In the genomic region with DNA sequence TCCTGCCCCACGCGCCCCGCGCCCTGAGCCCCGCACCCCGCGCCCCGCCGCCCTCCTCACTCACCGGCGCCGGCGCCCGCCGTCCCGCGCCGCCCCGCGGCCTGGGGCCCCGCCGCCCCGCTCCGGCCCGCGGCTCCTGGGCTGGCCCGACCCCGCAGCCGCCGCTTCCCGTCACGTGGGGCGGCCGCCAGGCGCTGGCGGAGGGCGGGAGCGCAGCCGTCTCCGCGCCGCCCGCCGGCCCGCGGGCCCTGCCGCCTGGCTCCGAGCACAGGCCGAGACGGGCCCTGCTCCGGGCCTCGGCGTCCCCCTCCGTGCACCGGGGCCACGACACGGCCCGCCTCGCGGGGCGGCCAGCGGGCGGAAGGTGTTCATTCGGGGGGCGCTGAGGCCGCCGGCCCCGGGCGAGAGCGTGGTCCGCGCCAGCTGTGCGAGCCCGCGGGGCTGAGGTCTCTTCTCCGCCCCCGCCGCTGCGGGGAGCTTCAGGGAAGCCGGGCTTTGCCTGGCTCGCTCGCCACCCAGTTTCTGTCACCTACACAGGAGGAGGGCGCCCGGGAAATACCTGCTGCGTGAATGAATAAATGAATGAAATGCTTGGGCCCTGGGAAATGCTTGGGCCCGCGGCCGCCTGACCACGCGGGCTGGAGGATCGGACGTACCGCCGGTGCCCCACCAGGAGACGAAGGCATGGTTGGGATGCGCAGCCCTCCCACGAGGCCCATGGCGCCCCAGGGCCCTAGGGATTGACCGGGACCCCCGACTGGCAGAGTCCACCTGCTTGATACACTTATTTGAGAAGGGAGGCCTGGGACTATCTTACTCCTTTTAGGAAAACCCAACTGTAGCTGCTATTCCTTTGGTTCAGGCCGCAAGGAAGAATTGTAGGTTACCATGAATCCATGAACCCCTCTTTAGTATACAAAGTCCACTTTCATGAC, we compare ENCODE assay signal across 8 cellular contexts. TPM values are rescaled to one million over a fixed set of nuclear protein-coding genes. Genes with fewer than 3 reads are reported as not detected.
DNase-seq lines count a peak whose midpoint lies in the region; ATAC-seq, FAIRE-seq and TF ChIP-seq lines count a peak whose summit lies in the region.

A gene with protein sequence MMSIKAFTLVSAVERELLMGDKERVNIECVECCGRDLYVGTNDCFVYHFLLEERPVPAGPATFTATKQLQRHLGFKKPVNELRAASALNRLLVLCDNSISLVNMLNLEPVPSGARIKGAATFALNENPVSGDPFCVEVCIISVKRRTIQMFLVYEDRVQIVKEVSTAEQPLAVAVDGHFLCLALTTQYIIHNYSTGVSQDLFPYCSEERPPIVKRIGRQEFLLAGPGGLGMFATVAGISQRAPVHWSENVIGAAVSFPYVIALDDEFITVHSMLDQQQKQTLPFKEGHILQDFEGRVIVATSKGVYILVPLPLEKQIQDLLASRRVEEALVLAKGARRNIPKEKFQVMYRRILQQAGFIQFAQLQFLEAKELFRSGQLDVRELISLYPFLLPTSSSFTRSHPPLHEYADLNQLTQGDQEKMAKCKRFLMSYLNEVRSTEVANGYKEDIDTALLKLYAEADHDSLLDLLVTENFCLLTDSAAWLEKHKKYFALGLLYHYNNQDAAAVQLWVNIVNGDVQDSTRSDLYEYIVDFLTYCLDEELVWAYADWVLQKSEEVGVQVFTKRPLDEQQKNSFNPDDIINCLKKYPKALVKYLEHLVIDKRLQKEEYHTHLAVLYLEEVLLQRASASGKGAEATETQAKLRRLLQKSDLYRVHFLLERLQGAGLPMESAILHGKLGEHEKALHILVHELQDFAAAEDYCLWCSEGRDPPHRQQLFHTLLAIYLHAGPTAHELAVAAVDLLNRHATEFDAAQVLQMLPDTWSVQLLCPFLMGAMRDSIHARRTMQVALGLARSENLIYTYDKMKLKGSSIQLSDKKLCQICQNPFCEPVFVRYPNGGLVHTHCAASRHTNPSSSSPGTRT (minus strand): TSS at position 175 of the 935 bp plus-strand sequence. CDS start 21,434 bp downstream, outside the sequence.

- H3K4me1 ChIP-seq in K562 (replicated peaks in 1 of 2; ENCODE audit: control insufficient read depth in 2 of 2, insufficient read depth in 2 of 2, low read length in 2 of 2): peaks cover 17 to 38% of the 10 kb centered on the region in 2 experiments
- H3K4me1 ChIP-seq in iPS-18a (ENCODE audit: control insufficient read depth, low read depth, low read length): peaks cover 22% of the 10 kb centered on the region

- H3K9ac ChIP-seq in K562 (ENCODE audit: insufficient read depth in 1 of 2, low read depth in 2 of 2, low read length in 2 of 2) (peak within 1 kb of the TSS; percentile 88 to 96), iPS-18a (ENCODE audit: low read length) (peak within 1 kb of the TSS; percentile 78)

- peak; percentile 65 for TF ChIP-seq POLR2A in K562 (conservative IDR thresholded peaks at IDR 0.05)

- H3K27ac ChIP-seq in KOPT-K1 (ENCODE audit: low read depth, low read length, poor library complexity, severe bottlenecking) (peak within 1 kb of the TSS; percentile 89), K562 (ENCODE audit: extremely low read depth, low read depth, low read length) (peak within 1 kb of the TSS; percentile 92), iPS-18a (ENCODE audit: low read length) (no peak within 1 kb of the TSS)

- H3K36me3 ChIP-seq in KOPT-K1 (ENCODE audit: insufficient read depth, low read length): peaks cover 15% of the 10 kb centered on the region; the same call in 1 of the 2 replicates
- H3K36me3 ChIP-seq in K562 (ENCODE audit: control insufficient read depth, insufficient read depth, low read length): peaks cover 18% of the 10 kb centered on the region; the same call in 2 of the 3 replicates
- H3K36me3 ChIP-seq in iPS-18a (ENCODE audit: control insufficient read depth, low read depth, low read length): peaks cover 7% of the 10 kb centered on the region

- DNase-seq in GM10248 (ENCODE audit: extremely low spot score) (peak; percentile 80), T-helper 22 cell (ENCODE audit: low read depth) (peak; percentile 53), K562 (ENCODE audit: extremely low read depth in 1 of 4, low spot score in 3 of 4) (peak; percentile 67 to 81 (median 80)), skeletal muscle cell (ENCODE audit: low read depth) (no peak), DMS114 treated with DMSO at 0.1 percent for 48 hours (lab: John Stamatoyannopoulos, UW; ENCODE audit: unreplicated experiment) (no peak)

- CTCF ChIA-PET in GM10248 (lab: Yijun Ruan, JAX) (interaction anchor here (0.7 to 1.4 kb wide), 6 partner anchors 8 to 42 kb away, joined by 3 to 7 read pairs (median 4); no protein-coding TSS in a partner anchor), K562 (lab: Yijun Ruan, JAX; ENCODE audit: low intra/inter-chr PET ratio) (no interaction called here)

- no peaks in the 10 kb centered on the region for H4K20me1 ChIP-seq in K562 (replicated peaks; ENCODE audit: control insufficient read depth, insufficient read depth, low read length)

- peak within 1 kb of the TSS; percentile 100 for H3K4me2 ChIP-seq in K562 (ENCODE audit: insufficient read depth, low read length)

- no peak for TF ChIP-seq CTCF in GM10248 (IDR thresholded peaks at IDR 0.05; ENCODE audit: control extremely low read depth, extremely low read depth, low read depth, missing control alignments)
- TF ChIP-seq CTCF in K562 (IDR thresholded peaks at IDR 0.05 in 2 of 3, conservative IDR thresholded peaks at IDR 0.05 in 1 of 3; ENCODE audit: insufficient read depth in 2 of 3, low read depth in 1 of 3, low read length in 3 of 3): no peak

- TF ChIP-seq RAD21 in K562 (CRISPR knock-in tag; conservative IDR thresholded peaks at IDR 0.05 in 1 of 2, IDR thresholded peaks at IDR 0.05 in 1 of 2): no peak

- WGBS in K562 (ENCODE audit: insufficient coverage, low coverage, missing lambda C conversion rate): 2% methylated on average over 59 of the region's 101 CpGs

- intact Hi-C loops in K562 (cut with micrococcal nuclease): no loop called here

- POLR2A ChIA-PET in GM10248 (lab: Yijun Ruan, JAX) (interaction anchor here (0.7 to 1.6 kb wide), 2 partner anchors 14 to 894 kb away, joined by 5 read pairs; no protein-coding TSS in a partner anchor), K562 (lab: Yijun Ruan, JAX) (interaction anchor here (0.7 to 3.5 kb wide), 10 partner anchors 7 to 898 kb away, joined by 3 to 20 read pairs (median 4); partner anchors contain the start of gene C2orf49)

- H3K4me3 ChIP-seq in K562 (peak within 1 kb of the TSS; percentile 59), iPS-18a (ENCODE audit: low read length) (peak within 1 kb of the TSS; percentile 65), skeletal muscle cell (ENCODE audit: low read depth, low read length) (peak within 1 kb of the TSS; percentile 56)

- ATAC-seq in GM21825 (IDR thresholded peaks at IDR 0.05; ENCODE audit: unreplicated experiment) (peak; percentile 76), K562 (peak; percentile 78)

- TSS peak; percentile 87 for BruUV-seq in K562 (replicated peaks; lab: Mats Ljungman, UMichigan)

- H3K9me3 ChIP-seq in KOPT-K1 (ENCODE audit: insufficient read depth, low read length, poor library complexity, severe bottlenecking) (no peaks in the 10 kb centered on the region), K562 (replicated peaks; ENCODE audit: control insufficient read depth, insufficient read depth, low read depth, low read length) (no peaks in the 10 kb centered on the region), iPS-18a (ENCODE audit: control insufficient read depth, low read depth, low read length) (no peaks in the 10 kb centered on the region)

- peaks cover 3% of the 10 kb centered on the region for H3K9me1 ChIP-seq in K562 (ENCODE audit: control insufficient read depth, insufficient read depth, low read length)

- H2AFZ ChIP-seq in K562 (ENCODE audit: low read depth, low read length): peak within 1 kb of the TSS; percentile 91

- no peak for FAIRE-seq in K562 (lab: Jason Lieb, UNC)

- TF ChIP-seq EP300 in K562 (IDR thresholded peaks at IDR 0.05; ENCODE audit: low read length): no peak

- in situ Hi-C loops in K562 (cut with MboI): no loop called here

- H3K27me3 ChIP-seq in K562 (ENCODE audit: control insufficient read depth in 2 of 2, insufficient read depth in 2 of 2, low read length in 2 of 2) (no peaks in the 10 kb centered on the region), iPS-18a (ENCODE audit: control insufficient read depth, insufficient read depth, low read length) (no peaks in the 10 kb centered on the region)

- peaks cover 55% of the 10 kb centered on the region for H3K79me2 ChIP-seq in K562 (ENCODE audit: control insufficient read depth, insufficient read depth, low read length)

TF ChIP-seq in K562, 482 proteins besides CTCF, POLR2A, EP300 and RAD21 (continues in another document):
- TF ChIP-seq FOXM1 (IDR thresholded peaks at IDR 0.05; ENCODE audit: low read depth) (no peak), FOXM1 (CRISPR knock-in tag; IDR thresholded peaks at IDR 0.05; ENCODE audit: low read depth) (no peak), ZSCAN29 (IDR thresholded peaks at IDR 0.05) (no peak), IRF1 (CRISPR knock-in tag; IDR thresholded peaks at IDR 0.05; ENCODE audit: borderline replicate concordance) (no peak), NR3C1 (CRISPR knock-in tag; IDR thresholded peaks at IDR 0.05) (0 out of 2 replicates have a peak, but pooled peaks have one; percentile 60)

RNA-seq across cellular contexts. Expression of the gene that starts here (rescaled TPM):
- 12.6 and 19.3 TPM in 2 replicates for total RNA-seq in K562 (2011; cell fraction: chromatin; rRNA removed; ENCODE audit: low replicate concordance)
- total RNA-seq in K562 (2011; cell fraction: nucleolus; rRNA removed): 11.0 and 11.4 TPM in 2 replicates
- total RNA-seq in K562 (2011; cell fraction: nucleoplasm; rRNA removed): 9.5 and 11.0 TPM in 2 replicates
- total RNA-seq in K562 (2014; rRNA removed) (12.2 and 14.8 TPM in 2 replicates), K562 (2014; rRNA removed; fragmentation: Illumina TruSeq; extraction: Trizol) (10.1 and 11.0 TPM in 2 replicates), K562 (2015; rRNA removed; fragmentation: Illumina TruSeq; extraction: Trizol) (12.8 and 13.0 TPM in 2 replicates), K562 (2021) (18.0 and 19.6 TPM in 2 replicates)
- polyA plus RNA-seq in K562 (2011; rRNA removed) (8.9 TPM in 2 replicates), K562 (2014; fragmentation: Illumina TruSeq; extraction: Trizol) (15.5 and 16.0 TPM in 2 replicates), K562 (2014; fragmentation: Nextera tagmentation; extraction: Ambion mirVana) (1 to 10 TPM; 3.7 to 4.3 TPM), K562 (2014; rRNA removed) (10.5 and 13.8 TPM in 2 replicates)
- 9.1 and 10.5 TPM in 2 replicates for polyA plus RNA-seq in K562 (2011; cell fraction: cytosol; rRNA removed)
- 14.7 and 21.4 TPM in 2 replicates for polyA plus RNA-seq in K562 (2011; cell fraction: nucleus; rRNA removed)
- polyA plus RNA-seq in K562 (2012): 11.4 and 13.0 TPM in 2 replicates
- polyA minus RNA-seq in K562 (2011; rRNA and poly(A)+ RNA removed): 9.3 and 11.3 TPM in 2 replicates
- polyA minus RNA-seq in K562 (2011; cell fraction: cytosol; rRNA and poly(A)+ RNA removed): 9.6 and 10.6 TPM in 2 replicates
- polyA minus RNA-seq in K562 (2011; cell fraction: nucleus; rRNA and poly(A)+ RNA removed): 8.6 and 9.9 TPM in 2 replicates

Comparison
In these comparisons a context has a peak if more than half of its experiments do, and no peak if none do; other contexts are left out.
1. DNase-seq: peak in GM10248 (single experiment), T-helper 22 cell (single experiment) and K562 (4 of 4); none in skeletal muscle cell (single experiment) and DMS114 treated with DMSO at 0.1 percent for 48 hours (single experiment).
2. Peak in every context shown above with its lines, with median percentiles within 50 percentile points of each other: H3K4me3 ChIP-seq.